ENCODE assay signal across 11 cellular contexts in genomic region chr5:35518104-35518503, GRCh38.
DNase-seq lines count a peak whose midpoint lies in the region; ATAC-seq and TF ChIP-seq lines count a peak whose summit lies in the region.
"Had no signal": no experiment of that assay in that cellular context is flagged by ENCODE, and none has a peak within 500 bp of the region (broad histone marks: within the 10 kb centered on the region; RNA-seq: fewer than 3 reads in every experiment).

No MANE protein-coding gene starts in this region.

- no peaks in the 10 kb centered on the region for H3K79me2 ChIP-seq in MM.1S (ENCODE audit: low read length)

- H3K9me3 ChIP-seq in BLaER1 (peaks cover 24% of the 10 kb centered on the region), MM.1S (replicated peaks; ENCODE audit: insufficient read depth, low read length) (no peaks in the 10 kb centered on the region)

- H3K36me3 ChIP-seq in BLaER1 (no peaks in the 10 kb centered on the region), MM.1S (replicated peaks; ENCODE audit: insufficient read depth, low read length) (no peaks in the 10 kb centered on the region)

- no peaks in the 10 kb centered on the region for H3K9me2 ChIP-seq in MM.1S (replicated peaks; ENCODE audit: insufficient read depth, low read length)

- H2AFZ ChIP-seq in MM.1S (ENCODE audit: low read length), result no peak overlapping the region

- H3K4me3 ChIP-seq in BLaER1 (no peak overlapping the region), MM.1S (ENCODE audit: low read length) (no peak overlapping the region)
- H3K4me3 ChIP-seq: coronary artery had no signal

- no peak for TF ChIP-seq CTCF in MM.1S (IDR thresholded peaks at IDR 0.05; ENCODE audit: low read length)

- H4K20me1 ChIP-seq in BLaER1, result no peaks in the 10 kb centered on the region
- no peaks in the 10 kb centered on the region for H4K20me1 ChIP-seq in MM.1S (ENCODE audit: insufficient read depth, low read length)

- H3F3A ChIP-seq in MM.1S (ENCODE audit: insufficient read depth, low read length), result no peaks in the 10 kb centered on the region

- H3K4me2 ChIP-seq in BLaER1 (peak overlapping the region; percentile 25), MM.1S (ENCODE audit: low read depth, low read length) (no peak overlapping the region)

- H3K27ac ChIP-seq in BLaER1 (no peak overlapping the region), MM.1S (ENCODE audit: low read length) (peak overlapping the region; percentile 8; the same call in 1 of the 2 replicates)
- H3K27ac ChIP-seq: coronary artery had no signal

- peak; percentile 99 for ATAC-seq in GM19372 (IDR thresholded peaks at IDR 0.05; ENCODE audit: low read depth, unreplicated experiment)
- peak; percentile 100 for ATAC-seq in HG02943 (IDR thresholded peaks at IDR 0.05; ENCODE audit: low read depth, unreplicated experiment)

- DNase-seq in MM.1S (peak; percentile 76), HT-29 (ENCODE audit: low spot score) (no peak), activated T-cell treated with anti-CD3 and anti-CD28 coated beads for 4 hours (no peak)
- no peak for DNase-seq in stimulated activated CD4-positive, alpha-beta T cell treated with anti-CD3 and anti-CD28 coated beads, Interleukin-15, amount 100 ng/mL, for 24 hours
- no peak for DNase-seq in stimulated activated CD4-positive, alpha-beta T cell treated with anti-CD3 and anti-CD28 coated beads, Interleukin-1b, Interleukin-23, amount 100 ng/mL, for 48 hours
- DNase-seq: hippocampal formation, NCI-H345 had no signal

- H3K4me1 ChIP-seq in BLaER1 (peaks cover 18% of the 10 kb centered on the region), MM.1S (ENCODE audit: low read length) (peaks cover 4% of the 10 kb centered on the region; the same call in 1 of the 2 replicates)

- H3K9ac ChIP-seq in BLaER1 (no peak overlapping the region), MM.1S (ENCODE audit: low read length) (no peak overlapping the region)

- H3K27me3 ChIP-seq in BLaER1 (no peaks in the 10 kb centered on the region), MM.1S (replicated peaks; ENCODE audit: insufficient read depth, low read length) (no peaks in the 10 kb centered on the region)
